Comparison of ENCODE assay signal across 1 cellular context in the genomic region with DNA sequence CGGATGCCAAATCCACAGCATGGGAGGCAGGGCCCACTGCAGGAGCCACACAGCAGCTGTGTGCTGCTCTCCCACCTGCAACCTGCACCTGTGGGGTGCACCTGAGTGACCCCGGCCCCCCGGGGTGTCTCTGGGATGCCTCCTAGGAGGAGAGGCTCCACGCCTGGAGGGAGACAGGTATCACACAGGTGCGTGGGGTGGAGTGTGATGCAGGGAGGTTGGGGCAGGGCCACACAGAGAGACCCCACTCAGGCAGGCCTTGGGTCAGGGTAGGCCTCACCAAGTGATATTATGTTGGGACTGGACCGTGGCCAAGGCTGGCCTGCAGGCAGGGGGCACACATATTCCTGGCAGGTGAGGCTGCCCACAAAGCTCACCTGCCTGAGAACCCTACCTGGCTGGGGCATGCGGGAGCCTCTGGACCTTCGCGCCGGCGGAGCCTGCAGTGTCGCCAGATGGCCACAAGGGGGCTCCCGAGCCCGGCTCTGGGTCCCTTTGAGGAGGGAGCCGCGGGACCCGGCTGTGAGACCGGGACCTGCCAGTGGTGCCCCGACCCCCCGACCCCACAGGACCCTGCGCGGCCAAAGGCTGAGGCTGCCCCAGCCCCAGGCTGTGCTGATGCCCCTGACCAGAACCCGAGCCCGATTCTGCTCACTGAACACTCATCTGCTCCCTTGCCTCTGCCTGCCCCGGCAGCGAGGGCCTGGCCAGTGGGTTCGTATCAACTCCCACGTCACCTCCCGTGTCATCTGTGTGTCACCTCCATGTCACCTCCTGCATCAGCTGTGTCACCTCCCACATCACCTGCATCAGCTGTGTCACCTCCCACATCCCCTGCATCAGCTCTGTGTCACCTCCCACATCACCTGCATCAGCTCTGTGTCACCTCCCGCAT.
TF ChIP-seq lines count a peak whose summit lies in the region.

No MANE protein-coding gene starts in this region.

TF ChIP-seq in SK-N-SH, 30 proteins besides CTCF, POLR2A, EP300 and RAD21:
- TF ChIP-seq RFX5 (IDR thresholded peaks at IDR 0.05; ENCODE audit: low read length) (no peak), SMC3 (IDR thresholded peaks at IDR 0.05; ENCODE audit: low read depth, low read length) (0 out of 2 replicates have a peak, but pooled peaks have one; percentile 23)
